10 cellular contexts compared by ENCODE assay signal in genomic region chr20:51432251-51432784, GRCh38.
"Had no signal": no experiment of that assay in that cellular context is flagged by ENCODE, and none has a peak within 500 bp of the region (broad histone marks: within the 10 kb centered on the region; RNA-seq: fewer than 3 reads in every experiment).

No MANE protein-coding gene starts in this region.

- H3K9me3 Mint-ChIP-seq: activated naive CD4-positive, alpha-beta T cell treated with anti-CD3 and anti-CD28 coated beads, Interleukin-2, amount 10 ng/mL, durations not matched to agents 7 days and 5 days had no signal

- H3K27ac ChIP-seq: coronary artery, esophagus muscularis mucosa, parathyroid adenoma, SK-N-MC, thoracic aorta had no signal

- H3K27ac Mint-ChIP-seq: activated naive CD4-positive, alpha-beta T cell treated with anti-CD3 and anti-CD28 coated beads, Interleukin-2, amount 10 ng/mL, durations not matched to agents 7 days and 5 days had no signal

- H3K4me3 ChIP-seq: coronary artery, esophagus muscularis mucosa, SK-N-MC, thoracic aorta had no signal

- DNase-seq: activated CD4-positive, alpha-beta T cell treated with anti-CD3 and anti-CD28 coated beads, Interleukin-2, amount 50 U/mL, for 48 hours; activated CD4-positive, CD25-positive, alpha-beta regulatory T cell treated with anti-CD3 and anti-CD28 coated beads, Interleukin-2, amount 50 U/mL, for 72 hours; activated naive CD4-positive, alpha-beta T cell treated with anti-CD3 and anti-CD28 coated beads, Interleukin-2, amount 10 ng/mL, durations not matched to agents 7 days and 5 days; hypothalamus; stimulated activated CD4-positive, alpha-beta T cell treated with anti-CD3 and anti-CD28 coated beads, Interleukin-1b, Interleukin-23, amount 100 ng/mL, for 48 hours had no signal

- H3K4me1 ChIP-seq: parathyroid adenoma had no signal

- H3K27me3 Mint-ChIP-seq: activated naive CD4-positive, alpha-beta T cell treated with anti-CD3 and anti-CD28 coated beads, Interleukin-2, amount 10 ng/mL, durations not matched to agents 7 days and 5 days had no signal

- H3K9ac ChIP-seq: parathyroid adenoma had no signal

- H3K4me3 Mint-ChIP-seq: activated naive CD4-positive, alpha-beta T cell treated with anti-CD3 and anti-CD28 coated beads, Interleukin-2, amount 10 ng/mL, durations not matched to agents 7 days and 5 days had no signal

- H3K9me3 ChIP-seq: esophagus muscularis mucosa, thoracic aorta had no signal

- H3K36me3 ChIP-seq: thoracic aorta had no signal
